ENCODE assay signal across 1 cellular context in genomic region chr21:45336535-45336810, GRCh38.
TF ChIP-seq lines count a peak whose summit lies in the region.

No MANE protein-coding gene starts in this region.

TF ChIP-seq in IMR-90, 13 proteins besides CTCF, POLR2A, EP300 and RAD21 (continued from another document):
- no peak for TF ChIP-seq USF2 (IDR thresholded peaks at IDR 0.05; ENCODE audit: low read depth, low read length)
- no peak for TF ChIP-seq RFX5 (IDR thresholded peaks at IDR 0.05; ENCODE audit: low read depth, low read length)
